In genomic region chr6:160272707-160273106, GRCh38 we compare ENCODE assay signal across 36 cellular contexts. TPM values are rescaled to one million over a fixed set of nuclear protein-coding genes. Genes with fewer than 3 reads are reported as not detected.
"Had no signal": no experiment of that assay in that cellular context is flagged by ENCODE, and none has a peak within 500 bp of the region (broad histone marks: within the 10 kb centered on the region; RNA-seq: fewer than 3 reads in every experiment).

No MANE protein-coding gene starts in this region.

- H3K9me3 Mint-ChIP-seq: activated B cell treated with CpG ODN at 0.5 μM for 24 hours; activated CD8-positive, alpha-beta T cell treated with anti-CD3 and anti-CD28 coated beads for 36 hours; activated T-helper 17 cell treated with anti-CD3 and anti-CD28 coated beads, Interleukin-2, amount 50 U/mL, for 72 hours; effector memory CD8-positive, alpha-beta T cell; T-helper 2 cell treated with Interferon-gamma antibody and Interleukin-4, amounts not matched to agents 5 μg/mL and 100 μg/mL, for 36 hours had no signal

- H3K4me1 ChIP-seq: adrenal gland, body of pancreas, esophagus squamous epithelium had no signal

- DNase-seq: activated B cell treated with CpG ODN at 0.5 μM for 24 hours; activated CD4-positive, alpha-beta T cell treated with anti-CD3 and anti-CD28 coated beads for 48 hours; activated CD4-positive, alpha-beta T cell treated with anti-CD3 and anti-CD28 coated beads, Interleukin-2, amount 50 U/mL, for 1 hour; activated CD4-positive, alpha-beta T cell treated with anti-CD3 and anti-CD28 coated beads, Interleukin-2, amount 50 U/mL, for 48 hours; activated CD8-positive, alpha-beta memory T cell treated with anti-CD3 and anti-CD28 coated beads, Interleukin-2, amount 10 ng/mL, durations not matched to agents 7 days and 5 days; activated CD8-positive, alpha-beta memory T cell treated with anti-CD3 and anti-CD28 coated beads, Interleukin-2, amount 50 U/mL, for 4 hours; activated CD8-positive, alpha-beta T cell treated with anti-CD3 and anti-CD28 coated beads for 36 hours; activated effector memory CD4-positive, alpha-beta T cell treated with Interleukin-2 at 50 U/mL for 16 hours; activated gamma-delta T cell treated with Interleukin-2 at 50 U/mL for 16 hours; activated naive CD4-positive, alpha-beta T cell treated with anti-CD3 and anti-CD28 coated beads, Interleukin-2, amount 50 U/mL, for 16 hours; activated naive CD4-positive, alpha-beta T cell treated with Interleukin-2 at 50 U/mL for 16 hours; activated T-cell treated with anti-CD3 and anti-CD28 coated beads, Interleukin-2, amount 50 U/mL, for 1 hour; adrenal gland; amygdala; aorta; body of pancreas; caudate nucleus; cortex of kidney; dermis blood vessel endothelial cell; effector CD4-positive, alpha-beta T cell; effector memory CD8-positive, alpha-beta T cell; esophagus squamous epithelium; foreskin melanocyte; head of caudate nucleus; T-helper 1 cell; T-helper 17 cell; T1000; WERI-Rb-1 had no signal

- H3K4me3 Mint-ChIP-seq: activated B cell treated with CpG ODN at 0.5 μM for 24 hours; activated CD8-positive, alpha-beta memory T cell treated with anti-CD3 and anti-CD28 coated beads, Interleukin-2, amount 10 ng/mL, durations not matched to agents 7 days and 5 days; activated CD8-positive, alpha-beta T cell treated with anti-CD3 and anti-CD28 coated beads for 36 hours; activated naive CD8-positive, alpha-beta T cell; activated T-helper 17 cell treated with anti-CD3 and anti-CD28 coated beads, Interleukin-2, amount 50 U/mL, for 72 hours; effector memory CD8-positive, alpha-beta T cell; T-helper 17 cell; T-helper 2 cell treated with Interferon-gamma antibody and Interleukin-4, amounts not matched to agents 5 μg/mL and 100 μg/mL, for 36 hours had no signal

- H3K27ac ChIP-seq: adrenal gland, body of pancreas, esophagus squamous epithelium, WERI-Rb-1 had no signal

- H3K27ac Mint-ChIP-seq: activated B cell treated with CpG ODN at 0.5 μM for 24 hours; activated CD8-positive, alpha-beta memory T cell treated with anti-CD3 and anti-CD28 coated beads, Interleukin-2, amount 10 ng/mL, durations not matched to agents 7 days and 5 days; activated CD8-positive, alpha-beta T cell treated with anti-CD3 and anti-CD28 coated beads for 36 hours; activated naive CD8-positive, alpha-beta T cell; activated T-helper 17 cell treated with anti-CD3 and anti-CD28 coated beads, Interleukin-2, amount 50 U/mL, for 72 hours; effector memory CD8-positive, alpha-beta T cell; T-helper 17 cell; T-helper 2 cell treated with Interferon-gamma antibody and Interleukin-4, amounts not matched to agents 5 μg/mL and 100 μg/mL, for 36 hours had no signal

- H3K36me3 ChIP-seq: adrenal gland, esophagus squamous epithelium, WERI-Rb-1 had no signal

- H3K4me1 Mint-ChIP-seq: activated B cell treated with CpG ODN at 0.5 μM for 24 hours; activated CD8-positive, alpha-beta memory T cell treated with anti-CD3 and anti-CD28 coated beads, Interleukin-2, amount 10 ng/mL, durations not matched to agents 7 days and 5 days; activated T-helper 17 cell treated with anti-CD3 and anti-CD28 coated beads, Interleukin-2, amount 50 U/mL, for 72 hours had no signal

- FAIRE-seq: colon had no signal

- ATAC-seq: activated CD4-positive, CD25-positive, alpha-beta regulatory T cell treated with anti-CD3 and anti-CD28 coated beads, Interleukin-2, amount 50 U/mL, for 24 hours; activated CD8-positive, alpha-beta memory T cell treated with anti-CD3 and anti-CD28 coated beads, Interleukin-2, amount 10 ng/mL, durations not matched to agents 7 days and 5 days; activated CD8-positive, alpha-beta T cell treated with anti-CD3 and anti-CD28 coated beads for 36 hours; body of pancreas; effector memory CD8-positive, alpha-beta T cell; T-helper 17 cell had no signal

- H3K36me3 Mint-ChIP-seq: activated CD8-positive, alpha-beta memory T cell treated with anti-CD3 and anti-CD28 coated beads, Interleukin-2, amount 10 ng/mL, durations not matched to agents 7 days and 5 days; activated naive CD8-positive, alpha-beta T cell had no signal

- H3K4me3 ChIP-seq: adrenal gland, body of pancreas, esophagus squamous epithelium had no signal

- H3K27me3 ChIP-seq: adrenal gland, body of pancreas, esophagus squamous epithelium had no signal

- H3K9me3 ChIP-seq: adrenal gland, body of pancreas, esophagus squamous epithelium had no signal

RNA-seq across cellular contexts. Expression of gene SLC22A2, which starts 14.1 kb away (rescaled TPM):
- total RNA-seq: activated B cell treated with CpG ODN at 0.5 μM for 24 hours; activated CD8-positive, alpha-beta memory T cell treated with anti-CD3 and anti-CD28 coated beads for 36 hours; activated CD8-positive, alpha-beta memory T cell treated with anti-CD3 and anti-CD28 coated beads, Interleukin-2, amount 10 ng/mL, durations not matched to agents 7 days and 5 days; activated CD8-positive, alpha-beta T cell treated with anti-CD3 and anti-CD28 coated beads for 36 hours; activated T-helper 17 cell treated with anti-CD3 and anti-CD28 coated beads, Interleukin-2, amount 50 U/mL, for 72 hours; adrenal gland; body of pancreas; chondrocyte; dermis blood vessel endothelial cell; esophagus squamous epithelium; fibroblast of lung; T-helper 17 cell had no signal
- polyA plus RNA-seq: adrenal gland, fibroblast of lung had no signal
